Comparison of ENCODE assay signal across 8 cellular contexts in genomic region chr12:98424726-98425401, GRCh38.
DNase-seq lines count a peak whose midpoint lies in the region; ATAC-seq, FAIRE-seq and TF ChIP-seq lines count a peak whose summit lies in the region.

No MANE protein-coding gene starts in this region.

- POLR2A ChIA-PET in OCI-LY7 (lab: Charles Lee) = no interaction called here

- DNase-seq in DMS79 (lab: John Stamatoyannopoulos, UW) (peak; percentile 62), HuH-7.5 (ENCODE audit: low spot score) (peak; percentile 59), OCI-LY7 (ENCODE audit: low spot score) (peak; percentile 63), activated T-helper 1 cell treated with Interleukin-2 at 50 U/mL for 16 hours (ENCODE audit: low read depth) (peak; percentile 13), fibroblast of the conjunctiva (ENCODE audit: low read depth) (peak; percentile 33), occipital lobe (lab: John Stamatoyannopoulos, UW) (peak; percentile 15), urothelium cell line (ENCODE audit: low spot score) (peak; percentile 72)

- intact Hi-C loops in OCI-LY7 (cut with micrococcal nuclease; ENCODE audit: unreplicated experiment) = loop anchor here (2.0 to 5.0 kb wide), 3 partner anchors 92 to 230 kb away; no protein-coding TSS in a partner anchor

- no peaks in the 10 kb centered on the region for H3K4me1 ChIP-seq in OCI-LY7 (ENCODE audit: insufficient read depth, low read length, poor library complexity, severe bottlenecking)

- no peaks in the 10 kb centered on the region for H3K36me3 ChIP-seq in OCI-LY7 (ENCODE audit: insufficient read depth, low read length)

- H3K9me2 ChIP-seq in OCI-LY7 (ENCODE audit: insufficient read depth, low read length) = no peaks in the 10 kb centered on the region

- H3K9me3 ChIP-seq in OCI-LY7 (ENCODE audit: low read length) = no peaks in the 10 kb centered on the region

- peak; percentile 77 for ATAC-seq in GM21528 (IDR thresholded peaks at IDR 0.05; ENCODE audit: low FRiP score, unreplicated experiment)

- TF ChIP-seq CTCF in OCI-LY7 (conservative IDR thresholded peaks at IDR 0.05; ENCODE audit: low read length) = peak; percentile 91

- no peak for FAIRE-seq in urothelium cell line (lab: Jason Lieb, UNC)

- H3K4me2 ChIP-seq in OCI-LY7 (ENCODE audit: low read length) = no peak overlapping the region

- no TSS peak for BruUV-seq in OCI-LY7 (replicated peaks; lab: Mats Ljungman, UMichigan)

- no peaks in the 10 kb centered on the region for H3K79me2 ChIP-seq in OCI-LY7 (ENCODE audit: insufficient read depth, low read depth, low read length)

- no peaks in the 10 kb centered on the region for H4K20me1 ChIP-seq in OCI-LY7 (ENCODE audit: insufficient read depth, low read length)

- no peak overlapping the region for H2AFZ ChIP-seq in OCI-LY7 (ENCODE audit: low read length)

- no peak overlapping the region for H3K27ac ChIP-seq in OCI-LY7 (ENCODE audit: low read depth, low read length, poor library complexity, severe bottlenecking)

- H3K4me3 ChIP-seq in OCI-LY7 (ENCODE audit: low read depth, low read length, poor library complexity, severe bottlenecking) = no peak overlapping the region

- CTCF ChIA-PET in OCI-LY7 (lab: Charles Lee; ENCODE audit: unreplicated experiment) = no interaction called here

Comparison
In these comparisons a context has a peak if more than half of its experiments do, and no peak if none do; other contexts are left out.
1. DNase-seq: peak in every context shown above with its lines; median percentile 72 in urothelium cell line; 63 in OCI-LY7; 62 in DMS79; 59 in HuH-7.5; 33 in fibroblast of the conjunctiva; 15 in occipital lobe; 13 in activated T-helper 1 cell treated with Interleukin-2 at 50 U/mL for 16 hours.